In genomic region chr4:168440442-168441264, GRCh38 we compare ENCODE assay signal across 1 cellular context.
TF ChIP-seq lines count a peak whose summit lies in the region.

No MANE protein-coding gene starts in this region.

TF ChIP-seq in endothelial cell of umbilical vein, 7 proteins besides CTCF, POLR2A, EP300 and RAD21:
- TF ChIP-seq FOS (IDR thresholded peaks at IDR 0.05; ENCODE audit: borderline replicate concordance, insufficient read depth, low read length) (peak; percentile 96), JUN (IDR thresholded peaks at IDR 0.05; ENCODE audit: borderline replicate concordance, insufficient read depth, insufficient read length, low read depth) (peak; percentile 62), GATA2 (IDR thresholded peaks at IDR 0.05; ENCODE audit: insufficient read depth, insufficient read length, low read depth, low read length) (peak; percentile 39), POLR2AphosphoS5 (IDR thresholded peaks at IDR 0.05; ENCODE audit: insufficient read depth, low read depth, low read length) (peak; percentile 34), EZH2 (IDR thresholded peaks at IDR 0.05; ENCODE audit: borderline replicate concordance, low read depth, low read length, severe bottlenecking) (no peak), MYC (IDR thresholded peaks at IDR 0.05; ENCODE audit: low read depth, low read length) (no peak)
